ENCODE assay signal across 8 cellular contexts in the genomic region with DNA sequence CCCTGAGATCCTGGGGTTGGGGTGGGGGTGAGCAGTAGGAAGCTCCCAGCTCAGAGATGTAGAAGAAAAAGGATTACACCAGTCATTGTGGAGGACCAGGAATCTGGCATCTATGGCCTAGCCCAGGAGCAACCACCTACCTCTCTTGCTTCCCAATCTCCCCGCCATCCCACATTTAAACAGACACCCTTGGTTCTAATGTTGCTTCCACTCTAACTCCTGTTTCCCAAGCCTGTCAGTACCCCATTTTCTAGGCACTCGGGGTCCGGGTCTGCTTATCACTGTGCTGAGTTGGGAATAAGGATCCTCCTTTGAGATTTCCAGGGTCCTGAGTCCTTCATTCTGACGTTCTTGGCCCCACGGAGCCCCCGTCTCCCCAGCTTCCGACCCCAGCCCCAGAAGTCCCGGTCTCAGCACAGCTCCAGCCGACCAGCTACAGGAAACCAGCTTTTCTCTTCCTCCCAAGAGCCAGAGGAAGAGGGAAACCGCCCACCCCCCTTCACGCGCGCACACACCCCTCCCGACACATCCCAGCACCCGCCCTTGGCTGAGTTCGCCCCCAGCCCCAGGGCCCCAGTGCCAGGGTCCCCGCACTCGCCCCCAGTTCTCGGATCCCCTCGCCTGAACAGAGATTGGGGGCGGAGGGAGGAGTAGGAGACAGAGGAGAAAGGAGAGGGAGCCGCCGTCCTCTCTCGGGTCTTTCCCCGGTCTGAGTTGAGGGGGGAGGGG. TPM values are rescaled to one million over a fixed set of nuclear protein-coding genes. Genes with fewer than 3 reads are reported as not detected.
A peak's percentile ranks its signal among the peaks of the same experiment; 100 is the strongest.
DNase-seq lines count a peak whose midpoint lies in the region; ATAC-seq and TF ChIP-seq lines count a peak whose summit lies in the region.

No MANE protein-coding gene starts in this region.

- no peak for TF ChIP-seq POLR2A in prostate gland (IDR thresholded peaks at IDR 0.05)

- ATAC-seq in HG03280 (IDR thresholded peaks at IDR 0.05; ENCODE audit: unreplicated experiment) (no peak), GM19463 (IDR thresholded peaks at IDR 0.05; ENCODE audit: unreplicated experiment) (no peak)

- H3K27ac ChIP-seq in WERI-Rb-1 (0 out of 2 replicates have a peak overlapping the region, but pooled peaks have one; percentile 26), prostate gland (peak overlapping the region; percentile 84 to 90)

- 28% methylated on average over 25 of the region's 25 CpGs for WGBS in prostate gland

- intact Hi-C loops in prostate gland (cut with DNase I), result no loop called here

- peak overlapping the region; percentile 48 for H3K4me3 ChIP-seq in GM12875 (ENCODE audit: low read depth, low read length)
- peak overlapping the region; percentile 70 for H3K4me3 ChIP-seq in WERI-Rb-1 (ENCODE audit: low read depth, low read length)
- peak overlapping the region; percentile 92 for H3K4me3 ChIP-seq in fibroblast of the aortic adventitia (ENCODE audit: low read depth, low read length)
- H3K4me3 ChIP-seq in prostate gland, result peak overlapping the region; percentile 83 to 95

- DNase-seq in WERI-Rb-1 (peak; percentile 32), fibroblast of the aortic adventitia (ENCODE audit: low read depth) (no peak), prostate gland (ENCODE audit: low spot score) (no peak), retina (no peak), AML-193 (lab: John Stamatoyannopoulos, UW) (no peak)

- no peaks in the 10 kb centered on the region for H3K27me3 ChIP-seq in WERI-Rb-1 (ENCODE audit: insufficient read depth, low read depth, severe bottlenecking)
- H3K27me3 ChIP-seq in prostate gland (replicated peaks; ENCODE audit: insufficient read depth), result no peaks in the 10 kb centered on the region

- no peaks in the 10 kb centered on the region for H3K4me1 ChIP-seq in prostate gland (replicated peaks)

- H3K36me3 ChIP-seq in WERI-Rb-1 (no peaks in the 10 kb centered on the region), prostate gland (no peaks in the 10 kb centered on the region)

- H3K9me3 ChIP-seq in WERI-Rb-1 (ENCODE audit: severe bottlenecking) (no peaks in the 10 kb centered on the region), prostate gland (no peaks in the 10 kb centered on the region)

- no peak for TF ChIP-seq CTCF in GM12875 (IDR thresholded peaks at IDR 0.05; ENCODE audit: borderline replicate concordance, insufficient read depth, low read depth, low read length)
- no peak for TF ChIP-seq CTCF in WERI-Rb-1 (IDR thresholded peaks at IDR 0.05; ENCODE audit: low read depth, low read length)
- no peak for TF ChIP-seq CTCF in fibroblast of the aortic adventitia (IDR thresholded peaks at IDR 0.05; ENCODE audit: insufficient read depth, low read length)
- no peak for TF ChIP-seq CTCF in prostate gland (IDR thresholded peaks at IDR 0.05)

RNA-seq across cellular contexts. Expression of a gene that starts 1.2 kb away (rescaled TPM):
- total RNA-seq in fibroblast of the aortic adventitia (ENCODE audit: low replicate concordance) (51.1 and 239 TPM in 2 replicates), prostate gland (10 to 100 TPM; 44.2 to 99.4 TPM)

RNA-seq across cellular contexts. Expression of a gene that starts 33.3 kb away (rescaled TPM):
- 0.99 and 1.6 TPM in 2 replicates for total RNA-seq in fibroblast of the aortic adventitia (ENCODE audit: low replicate concordance)
- total RNA-seq in prostate gland, result 10 to 100 TPM; 29.4 to 42.4 TPM

RNA-seq across cellular contexts. Expression of a gene that starts 53.6 kb away (rescaled TPM):
- total RNA-seq in fibroblast of the aortic adventitia (ENCODE audit: low replicate concordance), result not detected in 2 replicates
- total RNA-seq in prostate gland, result under 1 TPM in 1 of 2 donors, not detected in 1; 0.97 TPM

RNA-seq across cellular contexts. Expression of a gene that starts 55.5 kb away (rescaled TPM):
- total RNA-seq in fibroblast of the aortic adventitia (ENCODE audit: low replicate concordance) (7.1 TPM in 1 of 2 replicates, not detected in the other), prostate gland (10 to 100 TPM in 1 of 2 donors, not detected in 1; 50.7 TPM)

Comparison
In these comparisons a context has a peak if more than half of its experiments do, and no peak if none do; other contexts are left out.
1. RNA of a gene that starts 33.3 kb away (total RNA-seq): 29.4 to 42.4 TPM in prostate gland; 0.99 to 1.6 TPM in fibroblast of the aortic adventitia; every median in the first group is over 10 times any median in the second.
2. Peak in every context shown above with its lines, with median percentiles within 50 percentile points of each other: H3K4me3 ChIP-seq.